In genomic region chr5:176535655-176536131, GRCh38 we compare ENCODE assay signal across 8 cellular contexts. TPM values are rescaled to one million over a fixed set of nuclear protein-coding genes. Genes with fewer than 3 reads are reported as not detected.
DNase-seq lines count a peak whose midpoint lies in the region; ATAC-seq and TF ChIP-seq lines count a peak whose summit lies in the region.

No MANE protein-coding gene starts in this region.

- TF ChIP-seq CTCF in heart left ventricle (IDR thresholded peaks at IDR 0.05) = no peak

- DNase-seq in heart left ventricle (peak in 2 of 5 donors; percentile 25 to 28), Right ventricle myocardium superior (no peak), iris pigment epithelial cell (ENCODE audit: low read depth) (peak; percentile 28), HuH-7.5 (ENCODE audit: low spot score) (no peak), T1000 (lab: John Stamatoyannopoulos, UW) (no peak)
- DNase-seq in activated effector memory CD4-positive, alpha-beta T cell treated with Interleukin-2 at 50 U/mL for 16 hours = peak; percentile 22

- H3K27me3 ChIP-seq in heart left ventricle = no peaks in the 10 kb centered on the region
- no peaks in the 10 kb centered on the region for H3K27me3 ChIP-seq in subcutaneous abdominal adipose tissue (ENCODE audit: control insufficient read depth in 5 of 5, insufficient read depth in 4 of 5, low read length in 5 of 5)

- ATAC-seq in heart left ventricle = no peak
- ATAC-seq in Right ventricle myocardium superior (ENCODE audit: poor library complexity) = no peak
- no peak for ATAC-seq in HG02981 (IDR thresholded peaks at IDR 0.05; ENCODE audit: unreplicated experiment)

- peak overlapping the region; percentile 92 to 100 (median 96) for H3K27ac ChIP-seq in heart left ventricle
- peak overlapping the region; percentile 98 for H3K27ac ChIP-seq in subcutaneous abdominal adipose tissue (ENCODE audit: low read depth, low read length)

- WGBS in heart left ventricle, 4 donors = 2 to 4% (median 2%) methylated on average over 10 of the region's 10 CpGs

- H3K9me3 ChIP-seq in heart left ventricle (no peaks in the 10 kb centered on the region), subcutaneous abdominal adipose tissue (ENCODE audit: control insufficient read depth in 5 of 5, low read length in 5 of 5) (no peaks in the 10 kb centered on the region)

- intact Hi-C loops in heart left ventricle (cut with DNase I) = loop anchor here in 6 of 10 donors (2.0 to 10.0 kb wide), 7 partner anchors 88 to 469 kb away; partner anchors contain the start of genes FAF2 (in 4 of the 6), CLTB (in 3 of the 6), ARL10 (in 1 of the 6) and HIGD2A (in 1 of the 6)
- intact Hi-C loops in Right ventricle myocardium superior (cut with DNase I) = loop anchor here (10.0 kb wide), 1 partner anchor 121 kb away; the partner anchor contains the start of gene CLTB

- peak overlapping the region; percentile 17 to 94 (median 85) for H3K9ac ChIP-seq in subcutaneous abdominal adipose tissue (ENCODE audit: low read length in 5 of 5)

- H3K4me1 ChIP-seq in heart left ventricle (peaks cover 15 to 77% (median 58%) of the 10 kb centered on the region in 12 donors), subcutaneous abdominal adipose tissue (ENCODE audit: control insufficient read depth in 5 of 5, insufficient read depth in 5 of 5, low read length in 5 of 5) (peaks cover 24 to 58% (median 45%) of the 10 kb centered on the region in 5 donors)

- H3K36me3 ChIP-seq in heart left ventricle = peaks cover 0 to 16% (median 14%) of the 10 kb centered on the region in 9 donors
- H3K36me3 ChIP-seq in subcutaneous abdominal adipose tissue (ENCODE audit: control insufficient read depth in 5 of 5, insufficient read depth in 5 of 5, low read length in 5 of 5) = peaks cover 0 to 14% (median 12%) of the 10 kb centered on the region in 5 donors

- H3K4me3 ChIP-seq in heart left ventricle = peak overlapping the region; percentile 56 to 98 (median 88)
- peak overlapping the region; percentile 75 to 98 (median 92) for H3K4me3 ChIP-seq in subcutaneous abdominal adipose tissue (ENCODE audit: low read depth in 1 of 5, low read length in 5 of 5)

- no peak for TF ChIP-seq POLR2A in heart left ventricle (IDR thresholded peaks at IDR 0.05)

RNA-seq across cellular contexts. Expression of gene RNF44, which starts 1.5 kb away (rescaled TPM):
- total RNA-seq in heart left ventricle = 10 to 100 TPM in 8 of 9 donors, 1 to 10 TPM in 1; 9.2 to 35.7 (median 21.0) TPM
- 10 to 100 TPM; 14.4 to 14.8 TPM for polyA plus RNA-seq in heart left ventricle
- 27.8 TPM for total RNA-seq in Right ventricle myocardium superior

RNA-seq across cellular contexts. Expression of gene CDHR2, which starts 13.4 kb away (rescaled TPM):
- under 1 TPM in 4 of 9 donors, not detected in 5; 0.08 to 0.67 (median 0.40) TPM for total RNA-seq in heart left ventricle
- under 1 TPM in 1 of 2 donors, not detected in 1; 0.07 TPM for polyA plus RNA-seq in heart left ventricle
- 0.19 TPM for total RNA-seq in Right ventricle myocardium superior

Comparison
In these comparisons a context has a peak if more than half of its experiments do, and no peak if none do; other contexts are left out.
1. DNase-seq: peak in activated effector memory CD4-positive, alpha-beta T cell treated with Interleukin-2 at 50 U/mL for 16 hours (single experiment) and iris pigment epithelial cell (single experiment); none in Right ventricle myocardium superior (single experiment), HuH-7.5 (single experiment) and T1000 (single experiment).